In the genomic region with DNA sequence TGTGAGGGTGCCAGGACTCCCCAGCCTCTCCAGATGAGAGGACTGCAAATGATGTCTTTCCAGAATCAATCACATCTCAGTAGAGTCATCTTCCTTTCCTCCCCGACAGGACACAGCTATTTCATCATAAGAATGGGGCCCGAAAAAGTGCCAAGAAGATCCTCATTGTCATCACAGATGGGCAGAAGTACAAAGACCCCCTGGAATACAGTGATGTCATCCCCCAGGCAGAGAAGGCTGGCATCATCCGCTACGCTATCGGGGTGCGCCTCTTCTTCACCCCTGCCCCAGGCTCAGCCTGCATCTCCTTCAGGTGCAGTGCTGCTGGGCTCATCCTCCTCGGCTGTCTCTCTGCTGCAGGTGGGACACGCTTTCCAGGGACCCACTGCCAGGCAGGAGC, we compare ENCODE assay signal across 10 cellular contexts. TPM values are rescaled to one million over a fixed set of nuclear protein-coding genes. Genes with fewer than 3 reads are reported as not detected.
"Had no signal": no experiment of that assay in that cellular context is flagged by ENCODE, and none has a peak within 500 bp of the region (broad histone marks: within the 10 kb centered on the region; RNA-seq: fewer than 3 reads in every experiment).

No MANE protein-coding gene starts in this region.

- ATAC-seq: K562 had no signal

- DNase-seq: GM23248, GOT3, H7, HCEC 1CT, HFFc6, IMR-90 had no signal

- H3K27ac ChIP-seq: GM23248, HL-60 had no signal

- FAIRE-seq: K562 had no signal

- H2AFZ ChIP-seq: GM23248 had no signal

- H3K9ac ChIP-seq: GM23248 had no signal

- H3K4me3 ChIP-seq: GM23248, K562 had no signal

RNA-seq across cellular contexts. Expression of gene ITGAD, which starts 14.3 kb away (rescaled TPM):
- total RNA-seq: GM23248, H4, H7, HFFc6, HT1080, IMR-90, K562 had no signal
- polyA plus RNA-seq: GM23248, IMR-90, K562 had no signal

RNA-seq across cellular contexts. Expression of gene COX6A2, which starts 20.8 kb away (rescaled TPM):
- total RNA-seq: GM23248, H4, H7, HFFc6, HT1080, IMR-90, K562 had no signal
- polyA plus RNA-seq: GM23248, IMR-90, K562 had no signal

RNA-seq across cellular contexts. Expression of gene ZNF843, which starts 35.2 kb away (rescaled TPM):
- total RNA-seq: HT1080, K562 had no signal

RNA-seq across cellular contexts. Expression of gene ITGAX, which starts 52.4 kb away (rescaled TPM):
- total RNA-seq: GM23248, HFFc6 had no signal
- polyA plus RNA-seq: GM23248 had no signal
